14 cellular contexts compared by ENCODE assay signal in genomic region chr18:49050462-49050861, GRCh38.
"Had no signal": no experiment of that assay in that cellular context is flagged by ENCODE, and none has a peak within 500 bp of the region (broad histone marks: within the 10 kb centered on the region; RNA-seq: fewer than 3 reads in every experiment).

No MANE protein-coding gene starts in this region.

- H3K27ac Mint-ChIP-seq: activated CD4-positive, alpha-beta memory T cell treated with anti-CD3 and anti-CD28 coated beads, Interleukin-2, amount 10 ng/mL, durations not matched to agents 7 days and 5 days; activated naive CD4-positive, alpha-beta T cell treated with anti-CD3 and anti-CD28 coated beads, Interleukin-2, amount 50 U/mL, for 72 hours; nephron; stimulated activated memory B cell treated with anti-CD40 and anti-IgM and Interleukin-4, amounts not matched to agents 10 μg/mL and 1 μg/mL and 100 μg/mL, for 72 hours; WTC11 had no signal

- DNase-seq: activated CD4-positive, alpha-beta memory T cell treated with anti-CD3 and anti-CD28 coated beads, Interleukin-2, amount 10 ng/mL, durations not matched to agents 7 days and 5 days; activated CD4-positive, alpha-beta T cell treated with anti-CD3 and anti-CD28 coated beads for 4 hours; activated gamma-delta T cell; activated T-cell treated with anti-CD3 and anti-CD28 coated beads, Interleukin-2, amount 50 U/mL, for 48 hours; caudate nucleus; esophagus squamous epithelium; glutamatergic neuron; mesendoderm; occipital lobe; stimulated activated CD4-positive, alpha-beta T cell treated with anti-CD3 and anti-CD28 coated beads, Interleukin-2, amount 100 ng/mL, for 48 hours had no signal

- H3K27me3 ChIP-seq: esophagus squamous epithelium had no signal

- H3K9me3 Mint-ChIP-seq: activated CD4-positive, alpha-beta memory T cell treated with anti-CD3 and anti-CD28 coated beads, Interleukin-2, amount 10 ng/mL, durations not matched to agents 7 days and 5 days; nephron; stimulated activated memory B cell treated with anti-CD40 and anti-IgM and Interleukin-4, amounts not matched to agents 10 μg/mL and 1 μg/mL and 100 μg/mL, for 72 hours; WTC11 had no signal

- H3K4me3 Mint-ChIP-seq: activated CD4-positive, alpha-beta memory T cell treated with anti-CD3 and anti-CD28 coated beads, Interleukin-2, amount 10 ng/mL, durations not matched to agents 7 days and 5 days; nephron; stimulated activated memory B cell treated with anti-CD40 and anti-IgM and Interleukin-4, amounts not matched to agents 10 μg/mL and 1 μg/mL and 100 μg/mL, for 72 hours; WTC11 had no signal

- H3K9me3 ChIP-seq: esophagus squamous epithelium had no signal

- ATAC-seq: stimulated activated memory B cell treated with anti-CD40 and anti-IgM and Interleukin-4, amounts not matched to agents 10 μg/mL and 1 μg/mL and 100 μg/mL, for 72 hours; WTC11 had no signal

- H3K4me3 ChIP-seq: esophagus squamous epithelium had no signal

- H3K36me3 Mint-ChIP-seq: WTC11 had no signal

- H3K27me3 Mint-ChIP-seq: activated CD4-positive, alpha-beta memory T cell treated with anti-CD3 and anti-CD28 coated beads, Interleukin-2, amount 10 ng/mL, durations not matched to agents 7 days and 5 days; stimulated activated memory B cell treated with anti-CD40 and anti-IgM and Interleukin-4, amounts not matched to agents 10 μg/mL and 1 μg/mL and 100 μg/mL, for 72 hours had no signal

- H3K27ac ChIP-seq: esophagus squamous epithelium had no signal

- H3K36me3 ChIP-seq: esophagus squamous epithelium had no signal
